Comparison of ENCODE assay signal across 27 cellular contexts in genomic region chr9:82903503-82903902, GRCh38.
A peak's percentile ranks its signal among the peaks of the same experiment; 100 is the strongest.
DNase-seq lines count a peak whose midpoint lies in the region; ATAC-seq, FAIRE-seq and TF ChIP-seq lines count a peak whose summit lies in the region.
"Had no signal": no experiment of that assay in that cellular context is flagged by ENCODE, and none has a peak within 500 bp of the region (broad histone marks: within the 10 kb centered on the region; RNA-seq: fewer than 3 reads in every experiment).

No MANE protein-coding gene starts in this region.

- no peak for DNase-seq in HepG2 (ENCODE audit: low spot score)
- no peak for DNase-seq in right lobe of liver
- no peak for DNase-seq in epithelial cell of proximal tubule (ENCODE audit: low read depth)
- DNase-seq in activated naive CD4-positive, alpha-beta T cell treated with Interleukin-2 at 50 U/mL for 16 hours = no peak
- DNase-seq in natural killer cell treated with Interleukin-12 subunit alpha and Interleukin-12 subunit beta and Interleukin-15 and Interleukin-18, amount 100 ng/mL, for 72 hours (ENCODE audit: low spot score) = no peak
- no peak for DNase-seq in NOMO-1 treated with dmso at 0.1 percent for 144 hours (lab: John Stamatoyannopoulos, UW; ENCODE audit: unreplicated experiment)
- DNase-seq: ACHN; activated CD4-positive, alpha-beta T cell treated with anti-CD3 and anti-CD28 coated beads for 1 hour; activated naive CD8-positive, alpha-beta T cell treated with anti-CD3 and anti-CD28 coated beads, Interleukin-2, amount 10 ng/mL, durations not matched to agents 7 days and 5 days; body of pancreas; CD4-positive, alpha-beta memory T cell; DMS79; hypothalamus; KG1; NCI-H1092; NCI-H2081 treated with DMSO at 0.1 percent for 48 hours; NCI-H524 treated with DMSO at 0.1 percent for 48 hours; nephron progenitor cell; PC-9; substantia nigra had no signal

- H3K4me1 ChIP-seq in HepG2 (ENCODE audit: insufficient read depth, low read length) = no peaks in the 10 kb centered on the region
- H3K4me1 ChIP-seq in right lobe of liver = no peaks in the 10 kb centered on the region
- H3K4me1 ChIP-seq in OCI-LY1 (ENCODE audit: insufficient read depth, low read length, severe bottlenecking) = no peaks in the 10 kb centered on the region
- H3K4me1 ChIP-seq: body of pancreas, vagina had no signal

- CTCF ChIA-PET in HepG2 (lab: Yijun Ruan, JAX; ENCODE audit: low intra/inter-chr PET ratio, low total read pairs) = no interaction called here

- FAIRE-seq in HepG2 (lab: Jason Lieb, UNC) = no peak

- H3K27me3 ChIP-seq in HepG2 (ENCODE audit: control insufficient read depth in 1 of 2, insufficient read depth in 2 of 2, low read length in 2 of 2) (no peaks in the 10 kb centered on the region), right lobe of liver (no peaks in the 10 kb centered on the region), OCI-LY1 (ENCODE audit: insufficient read depth, low read length) (no peaks in the 10 kb centered on the region; the same call in 1 of the 2 replicates)
- H3K27me3 ChIP-seq: body of pancreas, vagina had no signal

- H3K36me3 ChIP-seq in HepG2 (replicated peaks in 1 of 2; ENCODE audit: control insufficient read depth in 1 of 2, insufficient read depth in 2 of 2, low read length in 2 of 2) = no peaks in the 10 kb centered on the region
- H3K36me3 ChIP-seq in right lobe of liver = no peaks in the 10 kb centered on the region
- no peaks in the 10 kb centered on the region for H3K36me3 ChIP-seq in OCI-LY1 (ENCODE audit: insufficient read depth, low read length)
- H3K36me3 ChIP-seq: vagina had no signal

- H3F3A ChIP-seq in OCI-LY1 (ENCODE audit: insufficient read depth, low read length) = no peaks in the 10 kb centered on the region

- H3K27me3 Mint-ChIP-seq in natural killer cell treated with Interleukin-12 subunit alpha and Interleukin-12 subunit beta and Interleukin-15 and Interleukin-18, amount 100 ng/mL, for 72 hours = no peaks in the 10 kb centered on the region
- H3K27me3 Mint-ChIP-seq: activated naive CD8-positive, alpha-beta T cell treated with anti-CD3 and anti-CD28 coated beads, Interleukin-2, amount 10 ng/mL, durations not matched to agents 7 days and 5 days; CD4-positive, alpha-beta memory T cell had no signal

- TF ChIP-seq EP300 in HepG2 (IDR thresholded peaks at IDR 0.05; ENCODE audit: low read depth in 2 of 2, low read length in 2 of 2) (no peak), HepG2 (CRISPR knock-in tag; IDR thresholded peaks at IDR 0.05; ENCODE audit: borderline replicate concordance) (no peak)

- no peak overlapping the region for H3K4me3 Mint-ChIP-seq in natural killer cell treated with Interleukin-12 subunit alpha and Interleukin-12 subunit beta and Interleukin-15 and Interleukin-18, amount 100 ng/mL, for 72 hours
- H3K4me3 Mint-ChIP-seq: activated naive CD8-positive, alpha-beta T cell treated with anti-CD3 and anti-CD28 coated beads, Interleukin-2, amount 10 ng/mL, durations not matched to agents 7 days and 5 days; activated T-helper 1 cell treated with anti-CD3 and anti-CD28 coated beads, Interleukin-12 subunit alpha, Interleukin-12 subunit beta, Interleukin-2, Interleukin-4 antibody, amounts not matched to agents 30 ng/mL and 10 ng/mL and 1 ng/mL, durations not matched to agents 14 hours and 24 hours and 36 hours; CD4-positive, alpha-beta memory T cell; mesothelial cell of epicardium; nephron progenitor cell had no signal

- TF ChIP-seq CTCF in HepG2 (CRISPR knock-in tag; IDR thresholded peaks at IDR 0.05) (no peak), right lobe of liver (IDR thresholded peaks at IDR 0.05) (no peak), OCI-LY1 (IDR thresholded peaks at IDR 0.05; ENCODE audit: low read length) (peak; percentile 11; the same call in 1 of the 2 replicates), epithelial cell of proximal tubule (conservative IDR thresholded peaks at IDR 0.05; ENCODE audit: low read depth, low read length) (peak; percentile 37)

- peaks cover 2% of the 10 kb centered on the region for H3K9me3 Mint-ChIP-seq in natural killer cell treated with Interleukin-12 subunit alpha and Interleukin-12 subunit beta and Interleukin-15 and Interleukin-18, amount 100 ng/mL, for 72 hours
- H3K9me3 Mint-ChIP-seq: activated naive CD8-positive, alpha-beta T cell treated with anti-CD3 and anti-CD28 coated beads, Interleukin-2, amount 10 ng/mL, durations not matched to agents 7 days and 5 days; activated T-helper 1 cell treated with anti-CD3 and anti-CD28 coated beads, Interleukin-12 subunit alpha, Interleukin-12 subunit beta, Interleukin-2, Interleukin-4 antibody, amounts not matched to agents 30 ng/mL and 10 ng/mL and 1 ng/mL, durations not matched to agents 14 hours and 24 hours and 36 hours; mesothelial cell of epicardium had no signal

- ATAC-seq in HepG2 (peak; percentile 46; the same call in 2 of the 3 replicates), right lobe of liver (no peak), HG03097 (IDR thresholded peaks at IDR 0.05; ENCODE audit: low FRiP score, unreplicated experiment) (no peak)
- ATAC-seq in natural killer cell treated with Interleukin-12 subunit alpha and Interleukin-12 subunit beta and Interleukin-15 and Interleukin-18, amount 100 ng/mL, for 72 hours = no peak
- ATAC-seq: body of pancreas had no signal

- WGBS in HepG2 (ENCODE audit: low lambda C conversion rate) = 31% methylated on average over 4 of the region's 4 CpGs
- WGBS in right lobe of liver (ENCODE audit: insufficient coverage, low coverage, low lambda C conversion rate, missing lambda C conversion rate) = 75% methylated on average over 4 of the region's 4 CpGs

- intact Hi-C loops in HepG2 (cut with micrococcal nuclease; ENCODE audit: unreplicated experiment) (no loop called here), right lobe of liver (cut with DNase I) (no loop called here)

- in situ Hi-C loops in HepG2 (cut with HindIII; ENCODE audit: extremely low pct_ligation_motif_present, low pct_unique_long_range_greater_than_20kb) = no loop called here

- no peak overlapping the region for H3K9ac ChIP-seq in HepG2 (ENCODE audit: insufficient read depth, low read depth, low read length)
- H3K9ac ChIP-seq in OCI-LY1 (ENCODE audit: low read length) = no peak overlapping the region

- TF ChIP-seq POLR2A in HepG2 (IDR thresholded peaks at IDR 0.05; ENCODE audit: insufficient read depth in 1 of 2, low read depth in 2 of 2, low read length in 2 of 2) (no peak), right lobe of liver (IDR thresholded peaks at IDR 0.05) (no peak)

- TF ChIP-seq RAD21 in HepG2 (CRISPR knock-in tag; IDR thresholded peaks at IDR 0.05) = no peak

- H3K4me2 ChIP-seq in HepG2 (ENCODE audit: low read depth, low read length) (no peak overlapping the region), OCI-LY1 (ENCODE audit: low read length) (no peak overlapping the region)
- H3K4me2 ChIP-seq: PC-9 had no signal

- no peaks in the 10 kb centered on the region for H3K9me2 ChIP-seq in OCI-LY1 (ENCODE audit: low read depth, low read length)

- no peaks in the 10 kb centered on the region for H3K4me1 Mint-ChIP-seq in natural killer cell treated with Interleukin-12 subunit alpha and Interleukin-12 subunit beta and Interleukin-15 and Interleukin-18, amount 100 ng/mL, for 72 hours (ENCODE audit: low read depth in 2 of 2)
- H3K4me1 Mint-ChIP-seq: activated naive CD8-positive, alpha-beta T cell treated with anti-CD3 and anti-CD28 coated beads, Interleukin-2, amount 10 ng/mL, durations not matched to agents 7 days and 5 days; CD4-positive, alpha-beta memory T cell had no signal

- H3K27ac Mint-ChIP-seq in natural killer cell treated with Interleukin-12 subunit alpha and Interleukin-12 subunit beta and Interleukin-15 and Interleukin-18, amount 100 ng/mL, for 72 hours = no peak overlapping the region
- H3K27ac Mint-ChIP-seq: activated naive CD8-positive, alpha-beta T cell treated with anti-CD3 and anti-CD28 coated beads, Interleukin-2, amount 10 ng/mL, durations not matched to agents 7 days and 5 days; activated T-helper 1 cell treated with anti-CD3 and anti-CD28 coated beads, Interleukin-12 subunit alpha, Interleukin-12 subunit beta, Interleukin-2, Interleukin-4 antibody, amounts not matched to agents 30 ng/mL and 10 ng/mL and 1 ng/mL, durations not matched to agents 14 hours and 24 hours and 36 hours; CD4-positive, alpha-beta memory T cell; mesothelial cell of epicardium; nephron progenitor cell had no signal

- no peaks in the 10 kb centered on the region for H3K36me3 Mint-ChIP-seq in natural killer cell treated with Interleukin-12 subunit alpha and Interleukin-12 subunit beta and Interleukin-15 and Interleukin-18, amount 100 ng/mL, for 72 hours
- H3K36me3 Mint-ChIP-seq: activated naive CD8-positive, alpha-beta T cell treated with anti-CD3 and anti-CD28 coated beads, Interleukin-2, amount 10 ng/mL, durations not matched to agents 7 days and 5 days; CD4-positive, alpha-beta memory T cell; mesothelial cell of epicardium had no signal

- no peaks in the 10 kb centered on the region for H3K9me3 ChIP-seq in HepG2 (ENCODE audit: low read length)
- H3K9me3 ChIP-seq in right lobe of liver = no peaks in the 10 kb centered on the region
- H3K9me3 ChIP-seq in OCI-LY1 (ENCODE audit: low read length) = no peaks in the 10 kb centered on the region
- H3K9me3 ChIP-seq: body of pancreas, vagina had no signal

- BruUV-seq in HepG2 (replicated peaks; lab: Mats Ljungman, UMichigan) = no TSS peak

- H3K79me2 ChIP-seq in HepG2 (ENCODE audit: insufficient read depth, low read length) (no peaks in the 10 kb centered on the region), OCI-LY1 (ENCODE audit: insufficient read depth, low read length) (no peaks in the 10 kb centered on the region)

- POLR2A ChIA-PET in HepG2 (lab: Yijun Ruan, JAX) = no interaction called here

- H4K20me1 ChIP-seq in HepG2 (ENCODE audit: insufficient read depth, low read length) = no peaks in the 10 kb centered on the region
- no peaks in the 10 kb centered on the region for H4K20me1 ChIP-seq in OCI-LY1 (ENCODE audit: insufficient read depth, low read length)

- H3K27ac ChIP-seq in HepG2 (ENCODE audit: extremely low read length, insufficient read depth, low read length) (no peak overlapping the region), right lobe of liver (no peak overlapping the region), OCI-LY1 (ENCODE audit: low read depth, low read length, poor library complexity, severe bottlenecking) (no peak overlapping the region)
- H3K27ac ChIP-seq: body of pancreas, coronary artery, PC-9, SK-N-MC, vagina had no signal

- H2AFZ ChIP-seq in HepG2 (ENCODE audit: low read length) (no peak overlapping the region), OCI-LY1 (ENCODE audit: low read length) (no peak overlapping the region)
- H2AFZ ChIP-seq: PC-9 had no signal

- H3K4me3 ChIP-seq in HepG2 (replicated peaks in 1 of 3; ENCODE audit: insufficient read depth in 1 of 3, low read depth in 2 of 3, low read length in 3 of 3) = no peak overlapping the region
- H3K4me3 ChIP-seq in right lobe of liver = no peak overlapping the region
- no peak overlapping the region for H3K4me3 ChIP-seq in OCI-LY1 (ENCODE audit: low read depth, low read length, poor library complexity, severe bottlenecking)
- H3K4me3 ChIP-seq in epithelial cell of proximal tubule (ENCODE audit: low read depth, low read length) = no peak overlapping the region
- H3K4me3 ChIP-seq: body of pancreas, coronary artery, PC-9, SK-N-MC, vagina had no signal

TF ChIP-seq in HepG2, 621 proteins besides CTCF, POLR2A, EP300 and RAD21 (continues in another document):
- no peak for TF ChIP-seq ARHGAP35 (CRISPR knock-in tag; IDR thresholded peaks at IDR 0.05; ENCODE audit: borderline replicate concordance)
- TF ChIP-seq BRCA1 (CRISPR knock-in tag; IDR thresholded peaks at IDR 0.05) = no peak

Comparison
In these comparisons a context has a peak if more than half of its experiments do, and no peak if none do; other contexts are left out.
1. CTCF ChIP-seq: peak in OCI-LY1 (single experiment) and epithelial cell of proximal tubule (single experiment); none in HepG2 (single experiment) and right lobe of liver (0 of 4).